In genomic region chr19:54180691-54181091, GRCh38 we compare ENCODE assay signal across 17 cellular contexts. TPM values are rescaled to one million over a fixed set of nuclear protein-coding genes. Genes with fewer than 3 reads are reported as not detected.
"Had no signal": no experiment of that assay in that cellular context is flagged by ENCODE, and none has a peak within 500 bp of the region (broad histone marks: within the 10 kb centered on the region; RNA-seq: fewer than 3 reads in every experiment).

No MANE protein-coding gene starts in this region.

- ATAC-seq: activated T-cell treated with anti-CD3 and anti-CD28 coated beads, Interleukin-2, amount 50 U/mL, for 72 hours; natural killer cell; stimulated activated naive CD8-positive, alpha-beta T cell treated with anti-CD3 and anti-CD28 coated beads, Interleukin-15, amount 100 ng/mL, for 72 hours had no signal

- H3K9me3 ChIP-seq: colonic mucosa, thoracic aorta had no signal

- H3K27ac Mint-ChIP-seq: activated CD4-positive, alpha-beta memory T cell treated with anti-CD3 and anti-CD28 coated beads for 36 hours; activated naive CD8-positive, alpha-beta T cell treated with anti-CD3 and anti-CD28 coated beads for 36 hours; activated T-cell treated with anti-CD3 and anti-CD28 coated beads, Interleukin-2, amount 50 U/mL, for 72 hours; immature natural killer cell; natural killer cell; stimulated activated naive CD8-positive, alpha-beta T cell treated with anti-CD3 and anti-CD28 coated beads, Interleukin-15, amount 100 ng/mL, for 72 hours had no signal

- H3K4me1 ChIP-seq: colonic mucosa had no signal

- H3K4me3 ChIP-seq: colonic mucosa, lung, thoracic aorta had no signal

- H3K36me3 Mint-ChIP-seq: natural killer cell had no signal

- H3K9me3 Mint-ChIP-seq: activated CD4-positive, alpha-beta memory T cell treated with anti-CD3 and anti-CD28 coated beads for 36 hours; activated naive CD8-positive, alpha-beta T cell treated with anti-CD3 and anti-CD28 coated beads for 36 hours; activated T-cell treated with anti-CD3 and anti-CD28 coated beads, Interleukin-2, amount 50 U/mL, for 72 hours; immature natural killer cell; natural killer cell; stimulated activated naive CD8-positive, alpha-beta T cell treated with anti-CD3 and anti-CD28 coated beads, Interleukin-15, amount 100 ng/mL, for 72 hours had no signal

- H3K4me3 Mint-ChIP-seq: activated CD4-positive, alpha-beta memory T cell treated with anti-CD3 and anti-CD28 coated beads for 36 hours; activated naive CD8-positive, alpha-beta T cell treated with anti-CD3 and anti-CD28 coated beads for 36 hours; activated T-cell treated with anti-CD3 and anti-CD28 coated beads, Interleukin-2, amount 50 U/mL, for 72 hours; immature natural killer cell; natural killer cell; stimulated activated naive CD8-positive, alpha-beta T cell treated with anti-CD3 and anti-CD28 coated beads, Interleukin-15, amount 100 ng/mL, for 72 hours had no signal

- DNase-seq: activated CD4-positive, alpha-beta memory T cell treated with anti-CD3 and anti-CD28 coated beads for 36 hours; activated CD4-positive, alpha-beta T cell treated with anti-CD3 and anti-CD28 coated beads for 1 hour; activated gamma-delta T cell treated with Interleukin-2 at 50 U/mL for 16 hours; activated naive CD8-positive, alpha-beta T cell treated with anti-CD3 and anti-CD28 coated beads for 36 hours; activated T-cell treated with anti-CD3 and anti-CD28 coated beads, Interleukin-2, amount 50 U/mL, for 72 hours; colonic mucosa; effector memory CD4-positive, alpha-beta T cell; immature natural killer cell; left cardiac atrium; natural killer cell; stimulated activated CD4-positive, alpha-beta T cell treated with anti-CD3 and anti-CD28 coated beads, Interleukin-4, amount 100 ng/mL, for 1 hour; stimulated activated CD8-positive, alpha-beta memory T cell treated with anti-CD3 and anti-CD28 coated beads, Interleukin-4, amount 100 ng/mL, for 48 hours; stimulated activated naive CD8-positive, alpha-beta T cell treated with anti-CD3 and anti-CD28 coated beads, Interleukin-15, amount 100 ng/mL, for 72 hours had no signal

- H3K27me3 ChIP-seq: colonic mucosa had no signal

- H3K27ac ChIP-seq: colonic mucosa, epithelial cell of prostate, thoracic aorta had no signal

- H3K36me3 ChIP-seq: colonic mucosa, thoracic aorta had no signal

- H3K4me1 Mint-ChIP-seq: activated naive CD8-positive, alpha-beta T cell treated with anti-CD3 and anti-CD28 coated beads for 36 hours; immature natural killer cell; natural killer cell; stimulated activated naive CD8-positive, alpha-beta T cell treated with anti-CD3 and anti-CD28 coated beads, Interleukin-15, amount 100 ng/mL, for 72 hours had no signal

- H3K27me3 Mint-ChIP-seq: activated CD4-positive, alpha-beta memory T cell treated with anti-CD3 and anti-CD28 coated beads for 36 hours; activated naive CD8-positive, alpha-beta T cell treated with anti-CD3 and anti-CD28 coated beads for 36 hours; stimulated activated naive CD8-positive, alpha-beta T cell treated with anti-CD3 and anti-CD28 coated beads, Interleukin-15, amount 100 ng/mL, for 72 hours had no signal

RNA-seq across cellular contexts. Expression of gene TMC4, which starts 7.7 kb away (rescaled TPM):
- total RNA-seq: activated naive CD8-positive, alpha-beta T cell treated with anti-CD3 and anti-CD28 coated beads for 36 hours; glomerular endothelial cell had no signal
